Comparison of ENCODE assay signal across 17 cellular contexts in the genomic region with DNA sequence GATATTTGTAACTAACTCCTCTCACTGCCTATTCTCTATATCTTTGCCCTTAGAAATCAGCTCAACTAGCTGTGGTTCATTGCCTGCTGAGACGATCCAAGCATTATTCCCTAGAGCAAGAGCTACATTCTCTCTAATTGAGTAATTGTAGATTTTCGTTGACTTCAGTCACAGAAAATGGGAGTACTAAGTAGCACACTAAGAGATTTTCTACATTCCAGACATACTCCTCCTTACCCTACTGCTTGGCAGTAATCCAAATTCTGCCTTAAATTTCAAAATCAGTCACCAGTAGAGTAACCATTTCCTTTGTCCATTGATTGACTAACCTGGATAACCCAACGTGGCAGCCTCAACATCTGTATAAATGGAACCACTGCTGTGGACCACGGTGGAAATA.
DNase-seq lines count a peak whose midpoint lies in the region; TF ChIP-seq lines count a peak whose summit lies in the region.
"Had no signal": no experiment of that assay in that cellular context is flagged by ENCODE, and none has a peak within 500 bp of the region (broad histone marks: within the 10 kb centered on the region; RNA-seq: fewer than 3 reads in every experiment).

No MANE protein-coding gene starts in this region.

- no TSS peak for BruUV-seq in A673 (replicated peaks; lab: Mats Ljungman, UMichigan)

- intact Hi-C loops in A673 (cut with micrococcal nuclease; ENCODE audit: unreplicated experiment), result no loop called here

- H3K27ac ChIP-seq in A673 (ENCODE audit: low read depth, low read length, poor library complexity, severe bottlenecking) (no peak overlapping the region), substantia nigra (ENCODE audit: low read depth, low read length, poor library complexity, severe bottlenecking) (no peak overlapping the region)
- H3K27ac ChIP-seq: neural progenitor cell, uterus, WERI-Rb-1 had no signal

- no peaks in the 10 kb centered on the region for H3K27me3 ChIP-seq in A673 (replicated peaks; ENCODE audit: insufficient read depth, low read depth, low read length, poor library complexity)
- H3K27me3 ChIP-seq: neural progenitor cell, uterus had no signal

- no peak overlapping the region for H3K27ac Mint-ChIP-seq in HFFc6
- H3K27ac Mint-ChIP-seq: activated CD8-positive, alpha-beta memory T cell treated with anti-CD3 and anti-CD28 coated beads, Interleukin-2, amount 10 ng/mL, durations not matched to agents 7 days and 5 days; neural progenitor cell had no signal

- CTCF ChIA-PET in A673 (lab: Charles Lee), result interaction anchor here (0.9 kb wide), 1 partner anchor 23 kb away, joined by 3 read pairs; no protein-coding TSS in a partner anchor

- H3K9me3 Mint-ChIP-seq in HFFc6, result peaks cover 33% of the 10 kb centered on the region
- H3K9me3 Mint-ChIP-seq: neural progenitor cell had no signal

- no peak for TF ChIP-seq CTCF in A673 (conservative IDR thresholded peaks at IDR 0.05; ENCODE audit: low read depth, low read length)
- no peak for TF ChIP-seq CTCF in choroid plexus epithelial cell (conservative IDR thresholded peaks at IDR 0.05; ENCODE audit: low read depth, low read length)
- no peak for TF ChIP-seq CTCF in HFFc6 (IDR thresholded peaks at IDR 0.05)

- H3K4me3 ChIP-seq in A673 (ENCODE audit: low read depth, low read length, poor library complexity, severe bottlenecking) (no peak overlapping the region), choroid plexus epithelial cell (ENCODE audit: low read depth, low read length) (no peak overlapping the region)
- H3K4me3 ChIP-seq: neural progenitor cell, uterus had no signal

- POLR2A ChIA-PET in A673 (lab: Charles Lee; ENCODE audit: low non-redundant PET), result no interaction called here

- H3K9me3 ChIP-seq in A673 (ENCODE audit: low read depth, low read length, poor library complexity, severe bottlenecking), result no peaks in the 10 kb centered on the region
- H3K9me3 ChIP-seq: uterus had no signal

- no peak overlapping the region for H3K4me3 Mint-ChIP-seq in HFFc6
- H3K4me3 Mint-ChIP-seq: activated CD8-positive, alpha-beta memory T cell treated with anti-CD3 and anti-CD28 coated beads, Interleukin-2, amount 10 ng/mL, durations not matched to agents 7 days and 5 days; neural progenitor cell had no signal

- no peaks in the 10 kb centered on the region; the same call in 1 of the 2 replicates for H3K36me3 Mint-ChIP-seq in HFFc6 (ENCODE audit: low read depth)
- H3K36me3 Mint-ChIP-seq: activated CD8-positive, alpha-beta memory T cell treated with anti-CD3 and anti-CD28 coated beads, Interleukin-2, amount 10 ng/mL, durations not matched to agents 7 days and 5 days; neural progenitor cell had no signal

- H3K36me3 ChIP-seq in A673 (ENCODE audit: insufficient read depth, low read length, poor library complexity, severe bottlenecking), result no peaks in the 10 kb centered on the region
- H3K36me3 ChIP-seq: neural progenitor cell, uterus, WERI-Rb-1 had no signal

- H3K4me1 Mint-ChIP-seq in HFFc6 (ENCODE audit: low read depth), result no peaks in the 10 kb centered on the region
- H3K4me1 Mint-ChIP-seq: activated CD8-positive, alpha-beta memory T cell treated with anti-CD3 and anti-CD28 coated beads, Interleukin-2, amount 10 ng/mL, durations not matched to agents 7 days and 5 days had no signal

- H3K4me1 ChIP-seq in A673 (ENCODE audit: insufficient read depth, low read length, poor library complexity, severe bottlenecking), result no peaks in the 10 kb centered on the region
- H3K4me1 ChIP-seq: neural progenitor cell, uterus had no signal

- no peaks in the 10 kb centered on the region for H3K27me3 Mint-ChIP-seq in HFFc6 (ENCODE audit: insufficient read depth)
- H3K27me3 Mint-ChIP-seq: activated CD8-positive, alpha-beta memory T cell treated with anti-CD3 and anti-CD28 coated beads, Interleukin-2, amount 10 ng/mL, durations not matched to agents 7 days and 5 days had no signal

- DNase-seq in A673 (ENCODE audit: low spot score) (peak; percentile 84), LHCN-M2 (ENCODE audit: low read depth) (peak; percentile 86), choroid plexus epithelial cell (ENCODE audit: low read depth) (peak; percentile 94), kidney tubule cell (ENCODE audit: low spot score) (peak; percentile 98), T-helper 1 cell (no peak), substantia nigra (lab: John Stamatoyannopoulos, UW) (no peak), HFFc6 (no peak)
- DNase-seq in activated naive CD4-positive, alpha-beta T cell treated with anti-CD3 and anti-CD28 coated beads, Interleukin-2, amount 50 U/mL, for 16 hours, result no peak
- DNase-seq: activated CD8-positive, alpha-beta memory T cell treated with anti-CD3 and anti-CD28 coated beads, Interleukin-2, amount 10 ng/mL, durations not matched to agents 7 days and 5 days; caudate nucleus; hippocampal formation; NCI-H1092 treated with DMSO at 0.1 percent for 48 hours; NCI-H345; stimulated activated naive CD4-positive, alpha-beta T cell; uterus; WERI-Rb-1 had no signal

Comparison
In these comparisons a context has a peak if more than half of its experiments do, and no peak if none do; other contexts are left out.
1. DNase-seq: peak in A673 (single experiment), LHCN-M2 (single experiment), choroid plexus epithelial cell (single experiment) and kidney tubule cell (single experiment); none in T-helper 1 cell (0 of 5), activated naive CD4-positive, alpha-beta T cell treated with anti-CD3 and anti-CD28 coated beads, Interleukin-2, amount 50 U/mL, for 16 hours (single experiment), substantia nigra (0 of 49) and HFFc6 (single experiment).